Comparison of ENCODE assay signal across 8 cellular contexts in genomic region chr2:216109962-216110614, GRCh38. TPM values are rescaled to one million over a fixed set of nuclear protein-coding genes. Genes with fewer than 3 reads are reported as not detected.
A peak's percentile ranks its signal among the peaks of the same experiment; 100 is the strongest.
DNase-seq lines count a peak whose midpoint lies in the region; ATAC-seq and TF ChIP-seq lines count a peak whose summit lies in the region.

No MANE protein-coding gene starts in this region.

- H3K79me2 ChIP-seq in SK-N-SH (ENCODE audit: insufficient read depth), result peaks cover 51% of the 10 kb centered on the region

- H3K27me3 ChIP-seq in SK-N-SH (ENCODE audit: insufficient read depth) (no peaks in the 10 kb centered on the region), neuron (ENCODE audit: insufficient read depth, low read length) (no peaks in the 10 kb centered on the region)

- H3K4me2 ChIP-seq in SK-N-SH, result peak overlapping the region; percentile 86

- peaks cover 23% of the 10 kb centered on the region for H3F3A ChIP-seq in SK-N-SH (replicated peaks; ENCODE audit: insufficient read depth)

- H3K27ac ChIP-seq in SK-N-SH (ENCODE audit: low read depth in 2 of 2, low read length in 1 of 2), result peak overlapping the region; percentile 89 to 96

- no peaks in the 10 kb centered on the region for H3K9me2 ChIP-seq in SK-N-SH

- CTCF ChIA-PET in SK-N-SH (lab: Yijun Ruan, JAX), result interaction anchor here (0.6 to 2.3 kb wide), 26 partner anchors 9 to 408 kb away, joined by 3 to 14 read pairs (median 4); partner anchors contain the start of genes MARCHF4, PECR and TMEM169

- in situ Hi-C loops in Caki2 (cut with HindIII; ENCODE audit: low pct_unique_long_range_greater_than_20kb, low sequenced_read_pairs), result no loop called here

- H3K4me1 ChIP-seq in SK-N-SH (ENCODE audit: control insufficient read depth in 1 of 2, insufficient read depth in 2 of 2, low read depth in 1 of 2, low read length in 1 of 2), result peaks cover 9 to 26% of the 10 kb centered on the region in 2 experiments
- H3K4me1 ChIP-seq in neuron (ENCODE audit: insufficient read depth, low read length), result peaks cover 46% of the 10 kb centered on the region

- H3K9me3 ChIP-seq in SK-N-SH (no peaks in the 10 kb centered on the region), neuron (ENCODE audit: low read length) (no peaks in the 10 kb centered on the region)

- peak; percentile 65 for TF ChIP-seq RAD21 in SK-N-SH (IDR thresholded peaks at IDR 0.05; ENCODE audit: low read length)

- H4K20me1 ChIP-seq in SK-N-SH (ENCODE audit: insufficient read depth), result peaks cover 11% of the 10 kb centered on the region

- 3% methylated on average over 10 of the region's 10 CpGs for WGBS in SK-N-SH (ENCODE audit: low lambda C conversion rate)

- TF ChIP-seq CTCF in SK-N-SH (IDR thresholded peaks at IDR 0.05) (peak; percentile 71), epithelial cell of esophagus (IDR thresholded peaks at IDR 0.05; ENCODE audit: insufficient read depth, low read depth, low read length, missing control alignments) (peak; percentile 56)

- H3K4me3 ChIP-seq in SK-N-SH (ENCODE audit: low read depth in 2 of 2, low read length in 1 of 2) (peak overlapping the region; percentile 83 to 97), epithelial cell of esophagus (ENCODE audit: low read length) (peak overlapping the region; percentile 96), neuron (ENCODE audit: low read length) (peak overlapping the region; percentile 75)

- ATAC-seq in HG03175 (IDR thresholded peaks at IDR 0.05; ENCODE audit: unreplicated experiment) (peak; percentile 18), GM21529 (IDR thresholded peaks at IDR 0.05; ENCODE audit: unreplicated experiment) (no peak)

- H2AFZ ChIP-seq in SK-N-SH (ENCODE audit: low read depth) (no peak overlapping the region; the same call in 1 of the 2 replicates), neuron (ENCODE audit: low read depth, low read length) (no peak overlapping the region)

- peak overlapping the region; percentile 92 for H3K9ac ChIP-seq in SK-N-SH

- no peak for TF ChIP-seq EP300 in SK-N-SH (IDR thresholded peaks at IDR 0.05; ENCODE audit: borderline replicate concordance in 1 of 2, low read depth in 1 of 2, low read length in 1 of 2)

- peak; percentile 44 for DNase-seq in Caki2 (ENCODE audit: low read depth)
- no peak for DNase-seq in SK-N-SH
- DNase-seq in epithelial cell of esophagus (ENCODE audit: low read depth), result peak; percentile 50
- DNase-seq in nucleus accumbens (lab: John Stamatoyannopoulos, UW), result no peak
- no peak for DNase-seq in NCI-H187 (lab: John Stamatoyannopoulos, UW)

- H3K36me3 ChIP-seq in SK-N-SH (replicated peaks in 1 of 2; ENCODE audit: control insufficient read depth in 1 of 2, insufficient read depth in 2 of 2, low read length in 1 of 2) (peaks cover 39 to 41% of the 10 kb centered on the region in 2 experiments), neuron (ENCODE audit: insufficient read depth, low read length) (peaks cover 38% of the 10 kb centered on the region)

- POLR2A ChIA-PET in SK-N-SH (lab: Yijun Ruan, JAX), result interaction anchor here (2.5 kb wide), 1 partner anchor 28 kb away, joined by 17 read pairs; the partner anchor contains the start of genes PECR and TMEM169

TF ChIP-seq in SK-N-SH, 30 proteins besides CTCF, POLR2A, EP300 and RAD21:
- TF ChIP-seq RXRA (IDR thresholded peaks at IDR 0.05; ENCODE audit: borderline replicate concordance, low read depth) (no peak), EZH2phosphoT487 (IDR thresholded peaks at IDR 0.05; ENCODE audit: borderline replicate concordance, low read depth) (no peak), SMC3 (IDR thresholded peaks at IDR 0.05; ENCODE audit: low read depth, low read length) (peak; percentile 23; the same call in 1 of the 2 replicates), GATA2 (CRISPR knock-in tag; IDR thresholded peaks at IDR 0.05) (peak; percentile 22; the same call in 1 of the 2 replicates), MAX (IDR thresholded peaks at IDR 0.05; ENCODE audit: low read depth) (no peak), RFX5 (IDR thresholded peaks at IDR 0.05; ENCODE audit: low read length) (0 out of 2 replicates have a peak, but pooled peaks have one; percentile 11)
TF ChIP-seq in SK-N-SH: peak in this region for 3.

RNA-seq across cellular contexts. Expression of gene XRCC5, which starts 0.9 kb away (rescaled TPM):
- total RNA-seq in Caki2 (2014; rRNA removed; shearing (Covaris generic); ENCODE audit: low replicate concordance), result 219 and 224 TPM in 2 replicates
- 125 and 167 TPM in 2 replicates for polyA plus RNA-seq in SK-N-SH (2012; rRNA removed)
- 160 and 162 TPM in 2 replicates for polyA plus RNA-seq in SK-N-SH (2012; cell fraction: cytosol; rRNA removed)
- 124 and 210 TPM in 2 replicates for polyA plus RNA-seq in SK-N-SH (2012; cell fraction: nucleus; rRNA removed)

RNA-seq across cellular contexts. Expression of gene TMEM169, which starts 28.4 kb away (rescaled TPM):
- 5.5 and 8.3 TPM in 2 replicates for total RNA-seq in Caki2 (2014; rRNA removed; shearing (Covaris generic); ENCODE audit: low replicate concordance)
- 0.30 and 0.47 TPM in 2 replicates for polyA plus RNA-seq in SK-N-SH (2012; rRNA removed)
- 0.31 and 0.47 TPM in 2 replicates for polyA plus RNA-seq in SK-N-SH (2012; cell fraction: cytosol; rRNA removed)
- polyA plus RNA-seq in SK-N-SH (2012; cell fraction: nucleus; rRNA removed), result 0.02 and 0.19 TPM in 2 replicates

RNA-seq across cellular contexts. Expression of gene PECR, which starts 28.5 kb away (rescaled TPM):
- 50.7 and 52.9 TPM in 2 replicates for total RNA-seq in Caki2 (2014; rRNA removed; shearing (Covaris generic); ENCODE audit: low replicate concordance)
- 18.6 and 20.9 TPM in 2 replicates for polyA plus RNA-seq in SK-N-SH (2012; rRNA removed)
- 17.8 and 20.0 TPM in 2 replicates for polyA plus RNA-seq in SK-N-SH (2012; cell fraction: cytosol; rRNA removed)
- 13.8 and 15.3 TPM in 2 replicates for polyA plus RNA-seq in SK-N-SH (2012; cell fraction: nucleus; rRNA removed)

Comparison
In these comparisons a context has a peak if more than half of its experiments do, and no peak if none do; other contexts are left out.
1. DNase-seq: peak in Caki2 (single experiment) and epithelial cell of esophagus (single experiment); none in SK-N-SH (single experiment), nucleus accumbens (0 of 56) and NCI-H187 (0 of 2).
2. Peak in every context shown above with its lines, with median percentiles within 50 percentile points of each other: H3K4me3 ChIP-seq.